ENCODE assay signal across 8 cellular contexts in the genomic region with DNA sequence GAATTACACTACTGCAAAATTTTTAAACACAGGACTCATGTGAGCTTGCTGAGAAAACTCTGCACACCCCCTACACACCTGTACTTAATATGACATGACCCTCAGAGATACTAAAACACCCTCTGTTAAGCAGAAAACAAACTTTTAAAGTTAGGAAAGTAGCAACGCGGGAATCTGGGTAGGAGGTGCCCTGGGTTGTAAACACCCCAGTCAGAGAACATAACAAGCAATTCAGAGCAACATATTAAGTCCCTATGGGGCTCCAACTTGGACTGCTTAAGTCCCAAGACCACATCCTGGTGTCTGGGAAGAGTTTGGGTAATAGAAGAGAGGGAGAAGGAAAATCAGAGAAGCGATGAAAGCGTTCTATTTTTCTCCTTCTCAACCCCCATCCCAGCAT. TPM values are rescaled to one million over a fixed set of nuclear protein-coding genes. Genes with fewer than 3 reads are reported as not detected.
DNase-seq lines count a peak whose midpoint lies in the region; ATAC-seq, FAIRE-seq and TF ChIP-seq lines count a peak whose summit lies in the region.

No MANE protein-coding gene starts in this region.

- peaks cover 3% of the 10 kb centered on the region for H3K36me3 Mint-ChIP-seq in T-helper 1 cell treated with Interleukin-12 subunit alpha and Interleukin-12 subunit beta and Interleukin-4 antibody, amounts not matched to agents 30 μg/mL and 1 μg/mL, for 36 hours (ENCODE audit: low read depth)
- H3K36me3 Mint-ChIP-seq in activated naive CD8-positive, alpha-beta T cell treated with anti-CD3 and anti-CD28 coated beads for 36 hours, result peaks cover 7% of the 10 kb centered on the region

- peak overlapping the region; percentile 78 to 79 for H3K9ac ChIP-seq in kidney (ENCODE audit: low read length in 2 of 2)

- intact Hi-C loops in kidney (cut with DNase I), result no loop called here

- H3K4me3 ChIP-seq in kidney (ENCODE audit: low read length in 2 of 2), result peak overlapping the region; percentile 84 to 88

- H3K36me3 ChIP-seq in kidney (ENCODE audit: control insufficient read depth in 1 of 2, insufficient read depth in 2 of 2, low read length in 2 of 2), result no peaks in the 10 kb centered on the region

- DNase-seq in T-helper 1 cell (no peak), kidney (no peak)
- DNase-seq in activated naive CD8-positive, alpha-beta T cell treated with anti-CD3 and anti-CD28 coated beads for 36 hours, result no peak

- H3K4me3 Mint-ChIP-seq in T-helper 1 cell treated with Interleukin-12 subunit alpha and Interleukin-12 subunit beta and Interleukin-4 antibody, amounts not matched to agents 30 μg/mL and 1 μg/mL, for 36 hours, result peak overlapping the region; percentile 100
- peak overlapping the region; percentile 96 for H3K4me3 Mint-ChIP-seq in activated naive CD8-positive, alpha-beta T cell treated with anti-CD3 and anti-CD28 coated beads for 36 hours

- H3K4me1 Mint-ChIP-seq in T-helper 1 cell treated with Interleukin-12 subunit alpha and Interleukin-12 subunit beta and Interleukin-4 antibody, amounts not matched to agents 30 μg/mL and 1 μg/mL, for 36 hours (ENCODE audit: low read depth), result peaks cover 32% of the 10 kb centered on the region
- H3K4me1 Mint-ChIP-seq in activated naive CD8-positive, alpha-beta T cell treated with anti-CD3 and anti-CD28 coated beads for 36 hours, result peaks cover 37% of the 10 kb centered on the region

- no peak overlapping the region for H3K27ac Mint-ChIP-seq in T-helper 1 cell treated with Interleukin-12 subunit alpha and Interleukin-12 subunit beta and Interleukin-4 antibody, amounts not matched to agents 30 μg/mL and 1 μg/mL, for 36 hours
- H3K27ac Mint-ChIP-seq in activated naive CD8-positive, alpha-beta T cell treated with anti-CD3 and anti-CD28 coated beads for 36 hours, result peak overlapping the region; percentile 93

- H3K27me3 Mint-ChIP-seq in T-helper 1 cell treated with Interleukin-12 subunit alpha and Interleukin-12 subunit beta and Interleukin-4 antibody, amounts not matched to agents 30 μg/mL and 1 μg/mL, for 36 hours (ENCODE audit: low read depth), result no peaks in the 10 kb centered on the region
- H3K27me3 Mint-ChIP-seq in activated naive CD8-positive, alpha-beta T cell treated with anti-CD3 and anti-CD28 coated beads for 36 hours, result no peaks in the 10 kb centered on the region

- H3K9me3 Mint-ChIP-seq in T-helper 1 cell treated with Interleukin-12 subunit alpha and Interleukin-12 subunit beta and Interleukin-4 antibody, amounts not matched to agents 30 μg/mL and 1 μg/mL, for 36 hours, result no peaks in the 10 kb centered on the region
- no peaks in the 10 kb centered on the region for H3K9me3 Mint-ChIP-seq in activated naive CD8-positive, alpha-beta T cell treated with anti-CD3 and anti-CD28 coated beads for 36 hours

- no peak for ATAC-seq in GM21529 (IDR thresholded peaks at IDR 0.05; ENCODE audit: unreplicated experiment)
- ATAC-seq in HG03457 (IDR thresholded peaks at IDR 0.05; ENCODE audit: unreplicated experiment), result no peak
- ATAC-seq in GM21576 (IDR thresholded peaks at IDR 0.05; ENCODE audit: unreplicated experiment), result no peak

- H3K27ac ChIP-seq in kidney (ENCODE audit: low read depth in 2 of 2, low read length in 2 of 2), result peak overlapping the region; percentile 18 to 73
- peak overlapping the region; percentile 93 for H3K27ac ChIP-seq in temporal lobe (ENCODE audit: low read depth, low read length)

- peaks cover 17 to 21% of the 10 kb centered on the region in 2 donors for H3K4me1 ChIP-seq in kidney (ENCODE audit: control insufficient read depth in 1 of 2, insufficient read depth in 1 of 2, low read depth in 1 of 2, low read length in 2 of 2)

- FAIRE-seq in kidney (lab: Jason Lieb, UNC), result no peak

- no peak for TF ChIP-seq CTCF in kidney (IDR thresholded peaks at IDR 0.05; ENCODE audit: borderline replicate concordance, extremely low read depth, insufficient read depth)

- no peaks in the 10 kb centered on the region for H3K9me3 ChIP-seq in kidney (ENCODE audit: control insufficient read depth in 1 of 2, low read length in 2 of 2)

RNA-seq across cellular contexts. Expression of a gene that starts 1.2 kb away (rescaled TPM):
- 10 to 100 TPM; 22.8 to 23.6 TPM for total RNA-seq in activated naive CD8-positive, alpha-beta T cell treated with anti-CD3 and anti-CD28 coated beads for 36 hours
- 54.7 TPM for total RNA-seq in kidney
- polyA plus RNA-seq in kidney (ENCODE audit: insufficient read depth, low read depth, low replicate concordance), result 16.2 TPM
- 7.1 TPM for total RNA-seq in temporal lobe

RNA-seq across cellular contexts. Expression of a gene that starts 50.9 kb away (rescaled TPM):
- 100 to 1,000 TPM; 274 to 286 TPM for total RNA-seq in activated naive CD8-positive, alpha-beta T cell treated with anti-CD3 and anti-CD28 coated beads for 36 hours
- 271 TPM for total RNA-seq in kidney
- polyA plus RNA-seq in kidney (ENCODE audit: insufficient read depth, low read depth, low replicate concordance), result 939 TPM
- 41.6 TPM for total RNA-seq in temporal lobe
